Comparison of ENCODE assay signal across 15 cellular contexts in genomic region chr10:130215076-130215917, GRCh38.
"Had no signal": no experiment of that assay in that cellular context is flagged by ENCODE, and none has a peak within 500 bp of the region (broad histone marks: within the 10 kb centered on the region; RNA-seq: fewer than 3 reads in every experiment).

No MANE protein-coding gene starts in this region.

- H3K9me3 ChIP-seq: breast epithelium, mucosa of descending colon, upper lobe of left lung had no signal

- H3K27me3 ChIP-seq: breast epithelium, dorsolateral prefrontal cortex, upper lobe of left lung had no signal

- H3K4me1 ChIP-seq: breast epithelium, upper lobe of left lung had no signal

- H3K36me3 ChIP-seq: breast epithelium, upper lobe of left lung had no signal

- H3K27ac ChIP-seq: breast epithelium, dorsolateral prefrontal cortex, upper lobe of left lung had no signal

- FAIRE-seq: endometrium had no signal

- DNase-seq: activated CD4-positive, alpha-beta T cell treated with anti-CD3 and anti-CD28 coated beads, Interleukin-2, amount 50 U/mL, for 4 hours; activated CD8-positive, alpha-beta memory T cell treated with anti-CD3 and anti-CD28 coated beads, Interleukin-2, amount 10 ng/mL, durations not matched to agents 7 days and 5 days; activated naive CD8-positive, alpha-beta T cell treated with anti-CD3 and anti-CD28 coated beads, Interleukin-2, amount 10 ng/mL, durations not matched to agents 7 days and 5 days; activated T-cell treated with anti-CD3 and anti-CD28 coated beads, Interleukin-2, amount 50 U/mL, for 24 hours; anterior cingulate cortex; left cardiac atrium; mammary epithelial cell; mucosa of descending colon; naive thymus-derived CD8-positive, alpha-beta T cell; stimulated activated CD4-positive, alpha-beta T cell treated with anti-CD3 and anti-CD28 coated beads, Interleukin-2, amount 100 ng/mL, for 48 hours; stimulated activated naive CD4-positive, alpha-beta T cell treated with Interleukin-2 at 50 U/mL for 16 hours; upper lobe of left lung had no signal

- H3K4me3 ChIP-seq: breast epithelium, dorsolateral prefrontal cortex, mucosa of descending colon, upper lobe of left lung had no signal
